Comparison of ENCODE assay signal across 8 cellular contexts in the genomic region with DNA sequence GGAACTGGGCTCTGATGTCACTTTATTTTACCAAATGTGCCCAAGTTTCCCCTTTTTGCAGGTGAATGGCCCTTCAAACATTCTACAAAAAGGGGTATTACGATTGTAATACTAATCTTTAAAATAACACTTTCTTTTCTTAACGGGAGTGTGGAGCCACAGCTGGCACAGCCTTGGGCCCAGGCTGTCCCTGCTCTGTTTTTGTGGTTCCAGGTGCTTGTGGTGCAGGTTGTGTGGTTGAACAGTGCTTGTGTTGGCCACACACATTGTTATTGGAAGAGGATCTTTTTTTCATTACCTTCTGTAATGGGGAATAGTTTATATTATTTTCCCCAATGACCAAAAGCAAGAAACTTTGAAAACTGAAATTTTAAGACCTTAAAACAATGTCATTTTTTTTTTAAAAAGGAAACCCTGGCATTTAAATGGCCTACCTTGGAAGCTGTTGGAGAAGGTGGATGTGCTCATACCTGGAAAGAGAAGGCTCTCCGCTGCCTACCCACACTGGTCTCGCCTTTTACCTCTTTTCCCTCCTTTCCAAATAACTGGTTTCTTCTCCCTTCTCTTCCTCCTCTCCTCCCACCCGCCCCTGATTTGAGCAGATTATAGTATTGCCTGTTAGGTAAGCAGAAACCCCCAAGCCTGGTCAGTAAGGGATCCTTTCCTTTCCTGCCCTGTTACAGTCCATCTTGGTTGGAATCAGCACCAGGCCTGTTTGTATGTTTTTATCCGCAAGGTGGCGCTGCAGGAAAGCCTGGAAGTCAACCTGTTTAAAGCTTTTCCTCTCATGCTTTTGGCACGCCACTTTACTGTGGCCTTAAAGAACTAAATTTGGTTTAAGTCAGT. TPM values are rescaled to one million over a fixed set of nuclear protein-coding genes. Genes with fewer than 3 reads are reported as not detected.
A peak's percentile ranks its signal among the peaks of the same experiment; 100 is the strongest.
DNase-seq lines count a peak whose midpoint lies in the region; ATAC-seq lines count a peak whose summit lies in the region.

No MANE protein-coding gene starts in this region.

- DNase-seq in C1 segment of cervical spinal cord (lab: John Stamatoyannopoulos, UW) (peak in 12 of 14 donors; percentile 5 to 71 (median 32)), GM19238 (ENCODE audit: insufficient read length, low spot score) (peak; percentile 48), NK-92 (lab: John Stamatoyannopoulos, UW; ENCODE audit: unreplicated experiment) (peak; percentile 7), epidermal melanocyte (ENCODE audit: insufficient read length, low spot score) (peak; percentile 81), myocyte (ENCODE audit: low read depth) (peak; percentile 88)
- DNase-seq in activated CD8-positive, alpha-beta memory T cell treated with anti-CD3 and anti-CD28 coated beads, Interleukin-2, amount 50 U/mL, for 1 hour (ENCODE audit: extremely low read depth), result peak; percentile 57
- peak; percentile 81 for DNase-seq in stimulated activated CD8-positive, alpha-beta memory T cell treated with anti-CD3 and anti-CD28 coated beads, Interleukin-7, amount 100 ng/mL, for 24 hours (ENCODE audit: low read depth)

- ATAC-seq in HG03520 (IDR thresholded peaks at IDR 0.05; ENCODE audit: unreplicated experiment), result peak; percentile 79

RNA-seq across cellular contexts. Expression of a gene that starts 28.6 kb away (rescaled TPM):
- 17.7 and 38.8 TPM in 2 replicates for total RNA-seq in myocyte
- 32.5 TPM for polyA plus RNA-seq in myocyte (2012)

Comparison
In these comparisons a context has a peak if more than half of its experiments do, and no peak if none do; other contexts are left out.
1. Peak in every context shown above with its lines: DNase-seq and ATAC-seq.
2. DNase-seq: peak in every context shown above with its lines; median percentile 88 in myocyte; 81 in epidermal melanocyte; 81 in stimulated activated CD8-positive, alpha-beta memory T cell treated with anti-CD3 and anti-CD28 coated beads, Interleukin-7, amount 100 ng/mL, for 24 hours; 57 in activated CD8-positive, alpha-beta memory T cell treated with anti-CD3 and anti-CD28 coated beads, Interleukin-2, amount 50 U/mL, for 1 hour; 48 in GM19238; 32 in C1 segment of cervical spinal cord; 7 in NK-92.